20 cellular contexts compared by ENCODE assay signal in the genomic region with DNA sequence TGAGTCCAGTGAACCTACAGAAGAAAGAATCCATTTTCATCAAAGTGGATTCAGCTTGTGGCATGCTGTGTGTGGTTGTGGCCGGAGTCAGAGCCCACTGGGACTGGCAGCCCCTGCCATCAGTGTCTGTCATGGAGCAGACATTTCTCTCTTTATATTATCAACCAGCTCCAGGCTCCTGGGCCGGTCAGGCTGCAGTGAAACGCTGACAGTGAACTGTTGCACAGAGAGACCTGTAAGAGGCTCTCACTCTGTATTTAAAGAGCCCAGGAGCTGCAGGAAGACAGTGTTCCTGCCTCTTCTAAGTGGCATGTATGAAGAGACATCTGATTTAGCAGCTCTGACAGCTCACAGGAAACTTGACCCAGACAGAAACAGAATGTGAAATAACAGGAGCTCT.
DNase-seq lines count a peak whose midpoint lies in the region; TF ChIP-seq lines count a peak whose summit lies in the region.
"Had no signal": no experiment of that assay in that cellular context is flagged by ENCODE, and none has a peak within 500 bp of the region (broad histone marks: within the 10 kb centered on the region; RNA-seq: fewer than 3 reads in every experiment).

No MANE protein-coding gene starts in this region.

- no peaks in the 10 kb centered on the region for H4K20me1 ChIP-seq in OCI-LY7 (ENCODE audit: insufficient read depth, low read length)

- intact Hi-C loops in OCI-LY7 (cut with micrococcal nuclease; ENCODE audit: unreplicated experiment) (no loop called here), posterior vena cava (cut with DNase I) (no loop called here)

- in situ Hi-C loops in KBM-7 (cut with MboI; ENCODE audit: low pct_unique_long_range_greater_than_20kb, low sequenced_read_pairs), result no loop called here

- H3K4me1 ChIP-seq in OCI-LY7 (ENCODE audit: insufficient read depth, low read length, poor library complexity, severe bottlenecking), result no peaks in the 10 kb centered on the region
- H3K4me1 ChIP-seq: testis had no signal

- no peaks in the 10 kb centered on the region for H3K9me3 Mint-ChIP-seq in endothelial cell (ENCODE audit: unreplicated experiment)

- POLR2A ChIA-PET in OCI-LY7 (lab: Charles Lee), result no interaction called here

- H3K4me2 ChIP-seq in OCI-LY7 (ENCODE audit: low read length), result peak overlapping the region; percentile 11; the same call in 1 of the 2 replicates

- no peak overlapping the region for H3K27ac ChIP-seq in OCI-LY7 (ENCODE audit: low read depth, low read length, poor library complexity, severe bottlenecking)
- H3K27ac ChIP-seq: testis had no signal

- no TSS peak for BruUV-seq in OCI-LY7 (replicated peaks; lab: Mats Ljungman, UMichigan)

- no peaks in the 10 kb centered on the region for H3K9me2 ChIP-seq in OCI-LY7 (ENCODE audit: insufficient read depth, low read length)

- TF ChIP-seq CTCF in OCI-LY7 (conservative IDR thresholded peaks at IDR 0.05; ENCODE audit: low read length) (no peak), endothelial cell (IDR thresholded peaks at IDR 0.05; ENCODE audit: unreplicated experiment) (no peak)

- H3K4me1 Mint-ChIP-seq in endothelial cell (ENCODE audit: unreplicated experiment), result peaks cover 6% of the 10 kb centered on the region
- H3K4me1 Mint-ChIP-seq: activated T-helper 17 cell treated with anti-CD3 and anti-CD28 coated beads, Interleukin-2, amount 50 U/mL, for 72 hours; IgD-negative memory B cell had no signal

- no peaks in the 10 kb centered on the region for H3K9me3 ChIP-seq in OCI-LY7 (ENCODE audit: low read length)
- H3K9me3 ChIP-seq: testis had no signal

- no peaks in the 10 kb centered on the region for H3K36me3 Mint-ChIP-seq in endothelial cell (ENCODE audit: low read depth, unreplicated experiment)
- H3K36me3 Mint-ChIP-seq: IgD-negative memory B cell had no signal

- no peak overlapping the region for H3K4me3 Mint-ChIP-seq in endothelial cell (ENCODE audit: unreplicated experiment)
- H3K4me3 Mint-ChIP-seq: activated T-helper 17 cell treated with anti-CD3 and anti-CD28 coated beads, Interleukin-2, amount 50 U/mL, for 72 hours; IgD-negative memory B cell had no signal

- H3K36me3 ChIP-seq in OCI-LY7 (ENCODE audit: insufficient read depth, low read length) (no peaks in the 10 kb centered on the region), H7 (replicated peaks; ENCODE audit: control insufficient read depth, insufficient read depth, low read length) (no peaks in the 10 kb centered on the region)

- H3K27me3 ChIP-seq in H7 (ENCODE audit: control insufficient read depth, insufficient read depth, low read length), result no peaks in the 10 kb centered on the region
- H3K27me3 ChIP-seq: testis had no signal

- CTCF ChIA-PET in OCI-LY7 (lab: Charles Lee; ENCODE audit: unreplicated experiment), result no interaction called here

- no peak overlapping the region for H2AFZ ChIP-seq in OCI-LY7 (ENCODE audit: low read length)

- no peaks in the 10 kb centered on the region for H3K27me3 Mint-ChIP-seq in endothelial cell (ENCODE audit: unreplicated experiment)
- H3K27me3 Mint-ChIP-seq: activated T-helper 17 cell treated with anti-CD3 and anti-CD28 coated beads, Interleukin-2, amount 50 U/mL, for 72 hours; IgD-negative memory B cell had no signal

- no peak overlapping the region for H3K27ac Mint-ChIP-seq in endothelial cell (ENCODE audit: unreplicated experiment)
- H3K27ac Mint-ChIP-seq: activated T-helper 17 cell treated with anti-CD3 and anti-CD28 coated beads, Interleukin-2, amount 50 U/mL, for 72 hours; IgD-negative memory B cell had no signal

- H3K4me3 ChIP-seq in OCI-LY7 (ENCODE audit: low read depth, low read length, poor library complexity, severe bottlenecking) (no peak overlapping the region), H7 (ENCODE audit: insufficient read depth, low read depth, low read length) (no peak overlapping the region)
- H3K4me3 ChIP-seq: testis had no signal

- no peaks in the 10 kb centered on the region for H3K79me2 ChIP-seq in OCI-LY7 (ENCODE audit: insufficient read depth, low read depth, low read length)

- peak; percentile 13 for DNase-seq in NCI-H510A treated with DMSO at 0.1 percent for 48 hours (lab: John Stamatoyannopoulos, UW)
- DNase-seq in NCI-H510A (lab: John Stamatoyannopoulos, UW), result no peak
- no peak for DNase-seq in OCI-LY7 (ENCODE audit: low spot score)
- DNase-seq in endothelial cell (ENCODE audit: low spot score), result peak; percentile 17
- peak; percentile 56 for DNase-seq in posterior vena cava (ENCODE audit: low spot score)
- DNase-seq in H7, result no peak
- no peak for DNase-seq in activated naive CD4-positive, alpha-beta T cell treated with Interleukin-2 at 50 U/mL for 16 hours
- DNase-seq in KBM-7, result no peak
- DNase-seq: 8988T; activated CD4-positive, CD25-positive, alpha-beta regulatory T cell; activated CD8-positive, alpha-beta memory T cell treated with anti-CD3 and anti-CD28 coated beads for 24 hours; C1 segment of cervical spinal cord; cerebellar nuclear complex; DMS 273 treated with DMSO at 0.1 percent for 48 hours; hypothalamus; NCI-H2029 treated with DMSO at 0.1 percent for 48 hours; T-helper 2 cell; testis had no signal

Comparison
In these comparisons a context has a peak if more than half of its experiments do, and no peak if none do; other contexts are left out.
1. DNase-seq: peak in NCI-H510A treated with DMSO at 0.1 percent for 48 hours (single experiment), endothelial cell (single experiment) and posterior vena cava (single experiment); none in NCI-H510A (single experiment), OCI-LY7 (single experiment), H7 (single experiment), activated naive CD4-positive, alpha-beta T cell treated with Interleukin-2 at 50 U/mL for 16 hours (single experiment) and KBM-7 (single experiment).